ENCODE assay signal across 10 cellular contexts in genomic region chr9:37146372-37146771, GRCh38. TPM values are rescaled to one million over a fixed set of nuclear protein-coding genes. Genes with fewer than 3 reads are reported as not detected.
A peak's percentile ranks its signal among the peaks of the same experiment; 100 is the strongest.
DNase-seq lines count a peak whose midpoint lies in the region; ATAC-seq lines count a peak whose summit lies in the region.
"Had no signal": no experiment of that assay in that cellular context is flagged by ENCODE, and none has a peak within 500 bp of the region (broad histone marks: within the 10 kb centered on the region; RNA-seq: fewer than 3 reads in every experiment).

No MANE protein-coding gene starts in this region.

- H3K4me3 Mint-ChIP-seq in activated CD4-positive, alpha-beta T cell treated with anti-CD3 and anti-CD28 coated beads, Interleukin-2, amount 10 ng/mL, durations not matched to agents 24 days and 14 days = peak overlapping the region; percentile 74
- H3K4me3 Mint-ChIP-seq in activated T-helper 2 cell treated with anti-CD3 and anti-CD28 coated beads, Interferon-gamma antibody, Interleukin-2, Interleukin-4, amounts not matched to agents 10 μg/mL and 5 μg/mL and 100 μg/mL, durations not matched to agents 14 hours and 24 hours and 36 hours (ENCODE audit: low read depth) = peak overlapping the region; percentile 48
- H3K4me3 Mint-ChIP-seq in stimulated activated naive B cell treated with anti-CD40 and anti-IgM and Interleukin-4, amounts not matched to agents 10 μg/mL and 1 μg/mL and 100 μg/mL, for 72 hours = peak overlapping the region; percentile 36 to 54

- H3K27me3 Mint-ChIP-seq in activated CD4-positive, alpha-beta T cell treated with anti-CD3 and anti-CD28 coated beads, Interleukin-2, amount 10 ng/mL, durations not matched to agents 24 days and 14 days = no peaks in the 10 kb centered on the region
- H3K27me3 Mint-ChIP-seq in activated T-helper 2 cell treated with anti-CD3 and anti-CD28 coated beads, Interferon-gamma antibody, Interleukin-2, Interleukin-4, amounts not matched to agents 10 μg/mL and 5 μg/mL and 100 μg/mL, durations not matched to agents 14 hours and 24 hours and 36 hours (ENCODE audit: low read depth) = no peaks in the 10 kb centered on the region
- no peaks in the 10 kb centered on the region for H3K27me3 Mint-ChIP-seq in stimulated activated naive B cell treated with anti-CD40 and anti-IgM and Interleukin-4, amounts not matched to agents 10 μg/mL and 1 μg/mL and 100 μg/mL, for 72 hours

- H3K27ac ChIP-seq in aorta (ENCODE audit: low read depth in 1 of 2, low read length in 2 of 2) = no peak overlapping the region

- H3K27me3 ChIP-seq in aorta (ENCODE audit: control insufficient read depth in 1 of 2, insufficient read depth in 2 of 2, low read length in 1 of 2) = no peaks in the 10 kb centered on the region

- no peaks in the 10 kb centered on the region for H3K9me3 ChIP-seq in aorta (ENCODE audit: control insufficient read depth, low read length)

- H3K27ac Mint-ChIP-seq in activated CD4-positive, alpha-beta T cell treated with anti-CD3 and anti-CD28 coated beads, Interleukin-2, amount 10 ng/mL, durations not matched to agents 24 days and 14 days = peak overlapping the region; percentile 75
- peak overlapping the region; percentile 64 for H3K27ac Mint-ChIP-seq in activated T-helper 2 cell treated with anti-CD3 and anti-CD28 coated beads, Interferon-gamma antibody, Interleukin-2, Interleukin-4, amounts not matched to agents 10 μg/mL and 5 μg/mL and 100 μg/mL, durations not matched to agents 14 hours and 24 hours and 36 hours
- H3K27ac Mint-ChIP-seq in stimulated activated naive B cell treated with anti-CD40 and anti-IgM and Interleukin-4, amounts not matched to agents 10 μg/mL and 1 μg/mL and 100 μg/mL, for 72 hours = peak overlapping the region; percentile 5

- no peaks in the 10 kb centered on the region for H3K36me3 ChIP-seq in aorta (ENCODE audit: control insufficient read depth in 1 of 2, insufficient read depth in 2 of 2, low read length in 1 of 2)

- peaks cover 29% of the 10 kb centered on the region for H3K36me3 Mint-ChIP-seq in activated CD4-positive, alpha-beta T cell treated with anti-CD3 and anti-CD28 coated beads, Interleukin-2, amount 10 ng/mL, durations not matched to agents 24 days and 14 days (ENCODE audit: low read depth)
- H3K36me3 Mint-ChIP-seq in activated T-helper 2 cell treated with anti-CD3 and anti-CD28 coated beads, Interferon-gamma antibody, Interleukin-2, Interleukin-4, amounts not matched to agents 10 μg/mL and 5 μg/mL and 100 μg/mL, durations not matched to agents 14 hours and 24 hours and 36 hours (ENCODE audit: low read depth) = peaks cover 45% of the 10 kb centered on the region
- peaks cover 21 to 30% of the 10 kb centered on the region in 2 donors for H3K36me3 Mint-ChIP-seq in stimulated activated naive B cell treated with anti-CD40 and anti-IgM and Interleukin-4, amounts not matched to agents 10 μg/mL and 1 μg/mL and 100 μg/mL, for 72 hours

- ATAC-seq in HG03571 (IDR thresholded peaks at IDR 0.05; ENCODE audit: unreplicated experiment) (peak; percentile 48), HG03280 (IDR thresholded peaks at IDR 0.05; ENCODE audit: unreplicated experiment) (no peak), aorta (ENCODE audit: low FRiP score) (no peak)
- ATAC-seq in stimulated activated naive B cell treated with anti-CD40 and anti-IgM and Interleukin-4, amounts not matched to agents 10 μg/mL and 1 μg/mL and 100 μg/mL, for 72 hours (replicated peaks) = peak; percentile 84 to 86
- ATAC-seq: HepG2 had no signal

- no peaks in the 10 kb centered on the region for H3K4me1 ChIP-seq in aorta (ENCODE audit: control insufficient read depth in 1 of 2, insufficient read depth in 2 of 2, low read length in 2 of 2)

- no peak for DNase-seq in activated CD4-positive, alpha-beta T cell treated with anti-CD3 and anti-CD28 coated beads, Interleukin-2, amount 10 ng/mL, durations not matched to agents 24 days and 14 days
- DNase-seq in activated CD4-positive, alpha-beta T cell treated with anti-CD3 and anti-CD28 coated beads for 4 hours = no peak
- DNase-seq in activated T-helper 2 cell treated with anti-CD3 and anti-CD28 coated beads, Interferon-gamma antibody, Interleukin-2, Interleukin-4, amounts not matched to agents 10 μg/mL and 5 μg/mL and 100 μg/mL, durations not matched to agents 14 hours and 24 hours and 36 hours (ENCODE audit: low spot score) = no peak
- no peak for DNase-seq in stimulated activated naive B cell treated with anti-CD40 and anti-IgM and Interleukin-4, amounts not matched to agents 10 μg/mL and 1 μg/mL and 100 μg/mL, for 72 hours
- DNase-seq in UCSD-AML1 (lab: John Stamatoyannopoulos, UW; ENCODE audit: unreplicated experiment) (no peak), aorta (no peak)
- DNase-seq: stimulated activated CD4-positive, alpha-beta T cell treated with anti-CD3 and anti-CD28 coated beads, Interleukin-4, amount 100 ng/mL, for 24 hours had no signal

- no peaks in the 10 kb centered on the region for H3K9me3 Mint-ChIP-seq in activated CD4-positive, alpha-beta T cell treated with anti-CD3 and anti-CD28 coated beads, Interleukin-2, amount 10 ng/mL, durations not matched to agents 24 days and 14 days
- no peaks in the 10 kb centered on the region for H3K9me3 Mint-ChIP-seq in activated T-helper 2 cell treated with anti-CD3 and anti-CD28 coated beads, Interferon-gamma antibody, Interleukin-2, Interleukin-4, amounts not matched to agents 10 μg/mL and 5 μg/mL and 100 μg/mL, durations not matched to agents 14 hours and 24 hours and 36 hours
- no peaks in the 10 kb centered on the region for H3K9me3 Mint-ChIP-seq in stimulated activated naive B cell treated with anti-CD40 and anti-IgM and Interleukin-4, amounts not matched to agents 10 μg/mL and 1 μg/mL and 100 μg/mL, for 72 hours

- 65% methylated on average over 2 of the region's 2 CpGs for WGBS in aorta, 2 donors

- intact Hi-C loops in activated CD4-positive, alpha-beta T cell treated with anti-CD3 and anti-CD28 coated beads, Interleukin-2, amount 10 ng/mL, durations not matched to agents 24 days and 14 days (cut with micrococcal nuclease) = loop anchor here (5.0 to 10.0 kb wide), 2 partner anchors 41 to 178 kb away; no protein-coding TSS in a partner anchor
- intact Hi-C loops in activated T-helper 2 cell treated with anti-CD3 and anti-CD28 coated beads, Interferon-gamma antibody, Interleukin-2, Interleukin-4, amounts not matched to agents 10 μg/mL and 5 μg/mL and 100 μg/mL, durations not matched to agents 14 hours and 24 hours and 36 hours (cut with micrococcal nuclease) = loop anchor here (5.0 kb wide), 1 partner anchor 41 kb away; no protein-coding TSS in a partner anchor
- intact Hi-C loops in aorta (cut with DNase I) = no loop called here

- H3K4me1 Mint-ChIP-seq in activated CD4-positive, alpha-beta T cell treated with anti-CD3 and anti-CD28 coated beads, Interleukin-2, amount 10 ng/mL, durations not matched to agents 24 days and 14 days = peaks cover 25% of the 10 kb centered on the region
- peaks cover 33% of the 10 kb centered on the region for H3K4me1 Mint-ChIP-seq in activated T-helper 2 cell treated with anti-CD3 and anti-CD28 coated beads, Interferon-gamma antibody, Interleukin-2, Interleukin-4, amounts not matched to agents 10 μg/mL and 5 μg/mL and 100 μg/mL, durations not matched to agents 14 hours and 24 hours and 36 hours (ENCODE audit: low read depth)
- H3K4me1 Mint-ChIP-seq in stimulated activated naive B cell treated with anti-CD40 and anti-IgM and Interleukin-4, amounts not matched to agents 10 μg/mL and 1 μg/mL and 100 μg/mL, for 72 hours = peaks cover 23 to 47% of the 10 kb centered on the region in 2 donors

- H3K4me3 ChIP-seq in aorta (ENCODE audit: low read length in 2 of 2) = no peak overlapping the region

RNA-seq across cellular contexts. Expression of gene ZCCHC7, which starts 26.0 kb away (rescaled TPM):
- total RNA-seq in activated CD4-positive, alpha-beta T cell treated with anti-CD3 and anti-CD28 coated beads, Interleukin-2, amount 10 ng/mL, durations not matched to agents 24 days and 14 days = 24.2 and 25.3 TPM in 2 replicates
- total RNA-seq in activated T-helper 2 cell treated with anti-CD3 and anti-CD28 coated beads, Interferon-gamma antibody, Interleukin-2, Interleukin-4, amounts not matched to agents 10 μg/mL and 5 μg/mL and 100 μg/mL, durations not matched to agents 14 hours and 24 hours and 36 hours = 22.1 and 26.1 TPM in 2 replicates
- total RNA-seq in aorta = 10 to 100 TPM; 27.0 to 30.5 TPM
- 10 to 100 TPM in 1 of 2 donors, 1 to 10 TPM in 1; 9.8 to 10.6 TPM for polyA plus RNA-seq in aorta

Comparison
In these comparisons a context has a peak if more than half of its experiments do, and no peak if none do; other contexts are left out.
1. H3K27ac Mint-ChIP-seq: peak in every context shown above with its lines; median percentile 75 in activated CD4-positive, alpha-beta T cell treated with anti-CD3 and anti-CD28 coated beads, Interleukin-2, amount 10 ng/mL, durations not matched to agents 24 days and 14 days; 64 in activated T-helper 2 cell treated with anti-CD3 and anti-CD28 coated beads, Interferon-gamma antibody, Interleukin-2, Interleukin-4, amounts not matched to agents 10 μg/mL and 5 μg/mL and 100 μg/mL, durations not matched to agents 14 hours and 24 hours and 36 hours; 5 in stimulated activated naive B cell treated with anti-CD40 and anti-IgM and Interleukin-4, amounts not matched to agents 10 μg/mL and 1 μg/mL and 100 μg/mL, for 72 hours.
2. ATAC-seq: peak in HG03571 (single experiment) and stimulated activated naive B cell treated with anti-CD40 and anti-IgM and Interleukin-4, amounts not matched to agents 10 μg/mL and 1 μg/mL and 100 μg/mL, for 72 hours (2 of 2); none in HG03280 (single experiment) and aorta (single experiment).
3. intact Hi-C loops: an anchor here in activated CD4-positive, alpha-beta T cell treated with anti-CD3 and anti-CD28 coated beads, Interleukin-2, amount 10 ng/mL, durations not matched to agents 24 days and 14 days (5.0 to 10.0 kb wide) and activated T-helper 2 cell treated with anti-CD3 and anti-CD28 coated beads, Interferon-gamma antibody, Interleukin-2, Interleukin-4, amounts not matched to agents 10 μg/mL and 5 μg/mL and 100 μg/mL, durations not matched to agents 14 hours and 24 hours and 36 hours (5.0 kb wide); none called in aorta.
4. Peak in every context shown above with its lines, with median percentiles within 50 percentile points of each other: H3K4me3 Mint-ChIP-seq.